Comparison of ENCODE assay signal across 14 cellular contexts in the genomic region with DNA sequence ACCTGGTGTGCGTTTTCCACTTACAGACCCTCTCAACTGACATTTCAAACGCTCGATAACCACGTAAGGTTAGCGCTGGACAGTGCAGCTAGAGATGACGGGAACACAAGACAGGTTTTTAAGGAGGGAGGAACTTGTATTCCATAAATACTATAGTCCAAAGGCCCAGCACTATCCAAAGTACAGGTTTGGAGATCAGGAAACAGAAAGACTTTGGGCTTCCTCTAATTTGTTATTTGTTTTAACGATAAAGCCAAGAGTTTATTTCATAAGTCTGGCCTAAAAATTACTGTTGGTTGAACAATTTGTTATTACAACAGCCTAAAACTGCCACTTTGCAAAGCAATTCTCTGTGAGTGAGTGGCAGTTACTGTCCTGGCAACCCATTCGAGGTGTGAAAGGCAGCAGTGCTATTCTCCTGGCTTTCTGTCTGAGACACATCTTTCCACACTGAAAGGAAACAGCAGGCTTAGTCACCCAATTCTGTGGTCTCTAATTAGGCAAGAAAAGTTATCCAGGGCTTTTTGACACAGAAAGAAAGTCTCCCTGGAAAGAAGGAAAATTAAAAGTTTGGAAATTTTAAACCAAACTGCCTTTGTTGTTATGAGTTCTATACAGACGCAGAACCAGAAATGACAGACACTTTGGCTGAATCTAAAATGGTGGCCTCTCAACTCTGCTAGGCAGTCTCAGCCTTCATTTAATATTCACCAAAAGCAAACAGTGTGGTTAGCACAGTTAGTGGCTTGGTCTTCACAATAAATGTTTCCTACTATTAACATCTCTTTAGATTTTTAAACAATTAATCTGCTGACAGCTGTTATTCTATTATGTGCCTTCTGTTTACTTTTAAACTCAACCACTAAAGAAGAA. TPM values are rescaled to one million over a fixed set of nuclear protein-coding genes. Genes with fewer than 3 reads are reported as not detected.
A peak's percentile ranks its signal among the peaks of the same experiment; 100 is the strongest.
DNase-seq lines count a peak whose midpoint lies in the region; ATAC-seq and TF ChIP-seq lines count a peak whose summit lies in the region.
"Had no signal": no experiment of that assay in that cellular context is flagged by ENCODE, and none has a peak within 500 bp of the region (broad histone marks: within the 10 kb centered on the region; RNA-seq: fewer than 3 reads in every experiment).

No MANE protein-coding gene starts in this region.

- no peaks in the 10 kb centered on the region for H3K9me3 Mint-ChIP-seq in activated naive CD8-positive, alpha-beta T cell treated with anti-CD3 and anti-CD28 coated beads, Interleukin-2, amount 50 U/mL, for 24 hours

- no peaks in the 10 kb centered on the region for H3K36me3 ChIP-seq in right lobe of liver
- H3K36me3 ChIP-seq in HAP-1 (replicated peaks): peaks cover 12% of the 10 kb centered on the region
- peaks cover 0 to 16% (median 0%) of the 10 kb centered on the region in 4 donors for H3K36me3 ChIP-seq in transverse colon

- H3K27ac ChIP-seq in right lobe of liver (peak overlapping the region; percentile 30 to 61 (median 57)), transverse colon (no peak overlapping the region)

- TF ChIP-seq CTCF in right lobe of liver (IDR thresholded peaks at IDR 0.05) (no peak), transverse colon (IDR thresholded peaks at IDR 0.05) (no peak)

- H3K4me3 Mint-ChIP-seq in activated naive CD8-positive, alpha-beta T cell treated with anti-CD3 and anti-CD28 coated beads, Interleukin-2, amount 50 U/mL, for 24 hours: no peak overlapping the region

- no peak for TF ChIP-seq EP300 in transverse colon (IDR thresholded peaks at IDR 0.05; ENCODE audit: low read depth)

- H3K27ac Mint-ChIP-seq in activated naive CD8-positive, alpha-beta T cell treated with anti-CD3 and anti-CD28 coated beads, Interleukin-2, amount 50 U/mL, for 24 hours: peak overlapping the region; percentile 54

- H3K4me1 ChIP-seq in right lobe of liver: peaks cover 0 to 44% (median 18%) of the 10 kb centered on the region in 4 donors
- H3K4me1 ChIP-seq in HAP-1: peaks cover 17% of the 10 kb centered on the region
- H3K4me1 ChIP-seq in transverse colon: peaks cover 0 to 15% (median 1%) of the 10 kb centered on the region in 4 donors

- 39% methylated on average over 9 of the region's 9 CpGs for WGBS in right lobe of liver (ENCODE audit: insufficient coverage, low coverage, low lambda C conversion rate, missing lambda C conversion rate)
- 83 to 91% methylated on average over 8 to 9 of the region's 9 CpGs for WGBS in transverse colon (ENCODE audit: low coverage in 1 of 2), 2 donors

- H3K36me3 Mint-ChIP-seq in activated naive CD8-positive, alpha-beta T cell treated with anti-CD3 and anti-CD28 coated beads, Interleukin-2, amount 50 U/mL, for 24 hours (ENCODE audit: low read depth): peaks cover 50% of the 10 kb centered on the region

- intact Hi-C loops in right lobe of liver (cut with DNase I) (no loop called here), transverse colon (cut with DNase I; ENCODE audit: low total_unique reads) (no loop called here)

- H3K9me3 ChIP-seq in right lobe of liver: no peaks in the 10 kb centered on the region
- no peaks in the 10 kb centered on the region for H3K9me3 ChIP-seq in HAP-1
- H3K9me3 ChIP-seq in transverse colon: no peaks in the 10 kb centered on the region

- DNase-seq in COLO668 (lab: John Stamatoyannopoulos, UW; ENCODE audit: unreplicated experiment) (peak; percentile 45), Kasumi-1 (lab: John Stamatoyannopoulos, UW) (peak; percentile 87 to 89), right lobe of liver (no peak), NCI-H2196 treated with DMSO at 0.1 percent for 48 hours (lab: John Stamatoyannopoulos, UW; ENCODE audit: unreplicated experiment) (no peak), HAP-1 (ENCODE audit: low spot score in 2 of 2) (no peak), transverse colon (no peak)
- DNase-seq in activated naive CD8-positive, alpha-beta T cell treated with anti-CD3 and anti-CD28 coated beads, Interleukin-2, amount 50 U/mL, for 24 hours: peak; percentile 14
- DNase-seq: activated CD4-positive, alpha-beta T cell treated with anti-CD3 and anti-CD28 coated beads for 4 hours; amniotic stem cell; islet precursor cell; NCI-H1930; SHP77 treated with DMSO at 0.1 percent for 48 hours; trophoblast cell had no signal

- TF ChIP-seq POLR2A in right lobe of liver (IDR thresholded peaks at IDR 0.05) (no peak), transverse colon (IDR thresholded peaks at IDR 0.05) (no peak)

- H3K4me3 ChIP-seq in right lobe of liver: no peak overlapping the region
- no peak overlapping the region for H3K4me3 ChIP-seq in HAP-1
- no peak overlapping the region for H3K4me3 ChIP-seq in transverse colon

- H3K27me3 Mint-ChIP-seq in activated naive CD8-positive, alpha-beta T cell treated with anti-CD3 and anti-CD28 coated beads, Interleukin-2, amount 50 U/mL, for 24 hours: no peaks in the 10 kb centered on the region

- H3K4me1 Mint-ChIP-seq in activated naive CD8-positive, alpha-beta T cell treated with anti-CD3 and anti-CD28 coated beads, Interleukin-2, amount 50 U/mL, for 24 hours: peaks cover 31% of the 10 kb centered on the region

- no peaks in the 10 kb centered on the region for H3K27me3 ChIP-seq in right lobe of liver
- no peaks in the 10 kb centered on the region for H3K27me3 ChIP-seq in HAP-1 (ENCODE audit: low read depth)
- no peaks in the 10 kb centered on the region for H3K27me3 ChIP-seq in transverse colon

- in situ Hi-C loops in HAP-1 (cut with MboI; ENCODE audit: low sequenced_read_pairs) (no loop called here), transverse colon (cut with MboI; ENCODE audit: low pct_ligation_motif_present in 1 of 4, low pct_unique_long_range_greater_than_20kb in 1 of 4, low sequenced_read_pairs in 3 of 4) (no loop called here)

- peak; percentile 95 for ATAC-seq in activated naive CD8-positive, alpha-beta T cell treated with anti-CD3 and anti-CD28 coated beads, Interleukin-2, amount 50 U/mL, for 24 hours
- ATAC-seq in right lobe of liver (peak; percentile 57 to 76 (median 65)), HG03175 (IDR thresholded peaks at IDR 0.05; ENCODE audit: unreplicated experiment) (no peak)

RNA-seq across cellular contexts. Expression of gene PSMB7, which starts 33.9 kb away (rescaled TPM):
- total RNA-seq in right lobe of liver: 100 to 1,000 TPM in 2 of 6 experiments, 10 to 100 TPM in 4; 76.4 to 196 (median 96.8) TPM
- 100 to 1,000 TPM in 1 of 4 donors, 10 to 100 TPM in 3; 11.6 to 136 (median 51.6) TPM for total RNA-seq in transverse colon

Comparison
In these comparisons a context has a peak if more than half of its experiments do, and no peak if none do; other contexts are left out.
1. DNase-seq: peak in COLO668 (single experiment), Kasumi-1 (2 of 2) and activated naive CD8-positive, alpha-beta T cell treated with anti-CD3 and anti-CD28 coated beads, Interleukin-2, amount 50 U/mL, for 24 hours (single experiment); none in right lobe of liver (0 of 3), NCI-H2196 treated with DMSO at 0.1 percent for 48 hours (single experiment), HAP-1 (0 of 2) and transverse colon (single experiment).
2. H3K27ac ChIP-seq: peak in right lobe of liver (3 of 3); none in transverse colon (0 of 4).